Comparison of ENCODE assay signal across 1 cellular context in the genomic region with DNA sequence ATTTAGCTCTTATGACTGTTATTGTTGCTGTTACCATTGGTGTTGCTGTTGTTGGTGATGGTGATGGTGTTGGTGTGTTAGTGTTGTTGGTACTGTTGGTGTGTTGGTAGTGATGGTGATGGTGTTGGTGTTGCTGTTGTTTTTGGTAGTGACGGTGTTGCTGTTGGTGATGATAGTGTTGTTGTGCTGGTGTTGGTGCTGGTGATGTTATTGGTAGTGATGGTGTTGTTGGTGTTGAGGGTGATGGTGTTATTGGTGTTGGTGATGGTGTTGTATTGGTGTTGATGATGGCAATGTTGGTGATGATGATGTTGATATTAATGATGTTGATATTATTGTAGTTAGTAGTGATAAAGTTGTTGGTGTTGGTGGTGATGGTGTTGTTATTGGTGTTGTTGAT.
TF ChIP-seq lines count a peak whose summit lies in the region.

No MANE protein-coding gene starts in this region.

TF ChIP-seq in H1, 55 proteins besides CTCF, POLR2A, EP300 and RAD21 (continued from another document):
- TF ChIP-seq CHD7 (IDR thresholded peaks at IDR 0.05; ENCODE audit: insufficient replicate concordance, low read length) (no peak), ZNF274 (IDR thresholded peaks at IDR 0.05; ENCODE audit: borderline replicate concordance, extremely low read depth, low read length) (no peak), NANOG (IDR thresholded peaks at IDR 0.05; ENCODE audit: insufficient read depth, low read depth, low read length, poor library complexity, severe bottlenecking) (no peak), PHF8 (conservative IDR thresholded peaks at IDR 0.05; ENCODE audit: low read depth, low read length) (no peak), SIN3A (conservative IDR thresholded peaks at IDR 0.05 in 1 of 2, IDR thresholded peaks at IDR 0.05 in 1 of 2; ENCODE audit: low read depth in 1 of 2, low read length in 2 of 2) (no peak), SUZ12 (IDR thresholded peaks at IDR 0.05; ENCODE audit: low read length) (no peak), KDM4A (IDR thresholded peaks at IDR 0.05; ENCODE audit: low read depth, low read length, severe bottlenecking) (no peak), CREB1 (IDR thresholded peaks at IDR 0.05) (no peak), KDM1A (IDR thresholded peaks at IDR 0.05; ENCODE audit: borderline replicate concordance, low read length) (no peak), EZH2 (IDR thresholded peaks at IDR 0.05; ENCODE audit: low read depth, low read length, severe bottlenecking) (no peak)
